Comparison of ENCODE assay signal across 13 cellular contexts in the genomic region with DNA sequence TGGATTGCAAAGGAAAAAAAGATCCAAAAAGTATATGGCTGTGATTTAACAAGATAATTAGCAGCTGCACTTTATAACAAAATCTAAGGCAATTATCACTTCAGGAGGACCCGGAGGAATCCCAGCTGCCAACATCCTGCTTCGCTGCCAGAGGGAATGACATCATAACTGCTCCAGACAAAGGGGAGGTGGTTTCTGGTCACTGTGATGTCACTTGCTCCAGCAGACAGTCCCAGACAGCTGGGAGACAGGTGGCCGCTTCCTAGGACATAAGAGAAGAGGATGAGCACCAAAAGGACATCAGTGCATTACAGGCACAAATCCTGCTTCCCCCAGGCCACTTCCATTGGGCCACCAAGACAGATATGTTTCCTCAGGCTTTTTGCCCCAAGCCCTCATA.
DNase-seq lines count a peak whose midpoint lies in the region; ATAC-seq and TF ChIP-seq lines count a peak whose summit lies in the region.
"Had no signal": no experiment of that assay in that cellular context is flagged by ENCODE, and none has a peak within 500 bp of the region (broad histone marks: within the 10 kb centered on the region; RNA-seq: fewer than 3 reads in every experiment).

No MANE protein-coding gene starts in this region.

- peaks cover 6% of the 10 kb centered on the region for H3K27me3 Mint-ChIP-seq in glutamatergic neuron (ENCODE audit: unreplicated experiment)
- no peaks in the 10 kb centered on the region for H3K27me3 Mint-ChIP-seq in activated CD4-positive, alpha-beta memory T cell treated with anti-CD3 and anti-CD28 coated beads for 36 hours

- H3K4me1 Mint-ChIP-seq in glutamatergic neuron (ENCODE audit: low read depth, unreplicated experiment), result peaks cover 28% of the 10 kb centered on the region
- peaks cover 17% of the 10 kb centered on the region for H3K4me1 Mint-ChIP-seq in activated CD4-positive, alpha-beta memory T cell treated with anti-CD3 and anti-CD28 coated beads for 36 hours (ENCODE audit: low read depth)

- CTCF ChIA-PET in activated CD4-positive, alpha-beta memory T cell treated with anti-CD3 and anti-CD28 coated beads for 36 hours (lab: Charles Lee), result no interaction called here

- POLR2A ChIA-PET in activated CD4-positive, alpha-beta memory T cell treated with anti-CD3 and anti-CD28 coated beads for 36 hours (lab: Charles Lee), result no interaction called here

- TF ChIP-seq CTCF in HFF-Myc (IDR thresholded peaks at IDR 0.05; ENCODE audit: low read depth, low read length, missing control alignments) (no peak), glutamatergic neuron (IDR thresholded peaks at IDR 0.05; ENCODE audit: partially characterized antibody, unreplicated experiment) (no peak)

- peak overlapping the region; percentile 95 for H3K27ac Mint-ChIP-seq in glutamatergic neuron (ENCODE audit: unreplicated experiment)
- H3K27ac Mint-ChIP-seq in activated CD4-positive, alpha-beta memory T cell treated with anti-CD3 and anti-CD28 coated beads for 36 hours, result no peak overlapping the region
- H3K27ac Mint-ChIP-seq: activated CD4-positive, alpha-beta memory T cell treated with anti-CD3 and anti-CD28 coated beads, Interleukin-2, amount 10 ng/mL, durations not matched to agents 7 days and 5 days had no signal

- ATAC-seq in GM21367 (IDR thresholded peaks at IDR 0.05; ENCODE audit: unreplicated experiment) (no peak), GM19324 (IDR thresholded peaks at IDR 0.05; ENCODE audit: low FRiP score, unreplicated experiment) (no peak)

- no peaks in the 10 kb centered on the region for H3K36me3 Mint-ChIP-seq in glutamatergic neuron (ENCODE audit: unreplicated experiment)
- H3K36me3 Mint-ChIP-seq in activated CD4-positive, alpha-beta memory T cell treated with anti-CD3 and anti-CD28 coated beads for 36 hours, result no peaks in the 10 kb centered on the region

- H3K4me3 ChIP-seq in HFF-Myc (replicated peaks; ENCODE audit: low read depth, low read length), result no peak overlapping the region
- H3K4me3 ChIP-seq: adrenal gland, psoas muscle, upper lobe of left lung had no signal

- DNase-seq in A172 (ENCODE audit: low spot score), result peak; percentile 65
- peak; percentile 50 for DNase-seq in HFF-Myc (ENCODE audit: extremely low read depth, low read depth)
- DNase-seq in SHP77 treated with DMSO at 0.1 percent for 48 hours (lab: John Stamatoyannopoulos, UW), result peak; percentile 76
- DNase-seq in glutamatergic neuron, result peak; percentile 83
- DNase-seq in NCI-H187 treated with DMSO at 0.1 percent for 48 hours (lab: John Stamatoyannopoulos, UW), result no peak
- no peak for DNase-seq in activated CD4-positive, alpha-beta memory T cell treated with anti-CD3 and anti-CD28 coated beads for 36 hours
- DNase-seq: activated CD4-positive, alpha-beta memory T cell treated with anti-CD3 and anti-CD28 coated beads, Interleukin-2, amount 10 ng/mL, durations not matched to agents 7 days and 5 days; erythroblast; psoas muscle; upper lobe of left lung had no signal

- H3K9me3 Mint-ChIP-seq in glutamatergic neuron (ENCODE audit: unreplicated experiment), result peaks cover 10% of the 10 kb centered on the region
- no peaks in the 10 kb centered on the region for H3K9me3 Mint-ChIP-seq in activated CD4-positive, alpha-beta memory T cell treated with anti-CD3 and anti-CD28 coated beads for 36 hours

- no peak overlapping the region for H3K4me3 Mint-ChIP-seq in glutamatergic neuron (ENCODE audit: unreplicated experiment)
- H3K4me3 Mint-ChIP-seq in activated CD4-positive, alpha-beta memory T cell treated with anti-CD3 and anti-CD28 coated beads for 36 hours, result no peak overlapping the region
- H3K4me3 Mint-ChIP-seq: activated CD4-positive, alpha-beta memory T cell treated with anti-CD3 and anti-CD28 coated beads, Interleukin-2, amount 10 ng/mL, durations not matched to agents 7 days and 5 days had no signal

- intact Hi-C loops in activated CD4-positive, alpha-beta memory T cell treated with anti-CD3 and anti-CD28 coated beads for 36 hours (cut with micrococcal nuclease), result no loop called here

Comparison
In these comparisons a context has a peak if more than half of its experiments do, and no peak if none do; other contexts are left out.
1. DNase-seq: peak in A172 (single experiment), HFF-Myc (single experiment), SHP77 treated with DMSO at 0.1 percent for 48 hours (single experiment) and glutamatergic neuron (single experiment); none in NCI-H187 treated with DMSO at 0.1 percent for 48 hours (single experiment) and activated CD4-positive, alpha-beta memory T cell treated with anti-CD3 and anti-CD28 coated beads for 36 hours (single experiment).